Comparison of ENCODE assay signal across 17 cellular contexts in genomic region chr7:54292171-54292925, GRCh38.
A peak's percentile ranks its signal among the peaks of the same experiment; 100 is the strongest.
DNase-seq lines count a peak whose midpoint lies in the region; TF ChIP-seq lines count a peak whose summit lies in the region.
"Had no signal": no experiment of that assay in that cellular context is flagged by ENCODE, and none has a peak within 500 bp of the region (broad histone marks: within the 10 kb centered on the region; RNA-seq: fewer than 3 reads in every experiment).

No MANE protein-coding gene starts in this region.

- H3K4me1 ChIP-seq in HUES48 (ENCODE audit: control insufficient read depth, insufficient read depth, low read length) (peaks cover 17% of the 10 kb centered on the region), ectodermal cell (ENCODE audit: control insufficient read depth, insufficient read depth, low read length) (peaks cover 9% of the 10 kb centered on the region)

- DNase-seq in iPS-NIHi7 (ENCODE audit: extremely low spot score) = peak; percentile 75
- peak; percentile 5 for DNase-seq in pons (ENCODE audit: low spot score)
- no peak for DNase-seq in activated T-helper 1 cell treated with anti-CD3 and anti-CD28 coated beads, Interleukin-12 subunit alpha, Interleukin-12 subunit beta, Interleukin-2, Interleukin-4 antibody, amounts not matched to agents 30 ng/mL and 10 ng/mL and 1 ng/mL, durations not matched to agents 14 hours and 24 hours and 36 hours (ENCODE audit: low spot score)
- no peak for DNase-seq in GM10248 (ENCODE audit: extremely low spot score)
- no peak for DNase-seq in HK-2 (ENCODE audit: unreplicated experiment)
- DNase-seq: ACHN; CD4-positive, alpha-beta T cell; HCEC 1CT; KBM-7; NCI-H1105; NCI-H1694 treated with DMSO at 0.1 percent for 48 hours; NCI-H2171; NCI-H510A; NCI-H82 had no signal

- intact Hi-C loops in activated T-helper 1 cell treated with anti-CD3 and anti-CD28 coated beads, Interleukin-12 subunit alpha, Interleukin-12 subunit beta, Interleukin-2, Interleukin-4 antibody, amounts not matched to agents 30 ng/mL and 10 ng/mL and 1 ng/mL, durations not matched to agents 14 hours and 24 hours and 36 hours (cut with micrococcal nuclease) = no loop called here

- H3K9me3 Mint-ChIP-seq in activated T-helper 1 cell treated with anti-CD3 and anti-CD28 coated beads, Interleukin-12 subunit alpha, Interleukin-12 subunit beta, Interleukin-2, Interleukin-4 antibody, amounts not matched to agents 30 ng/mL and 10 ng/mL and 1 ng/mL, durations not matched to agents 14 hours and 24 hours and 36 hours = peaks cover 34% of the 10 kb centered on the region

- H3K27me3 Mint-ChIP-seq in activated T-helper 1 cell treated with anti-CD3 and anti-CD28 coated beads, Interleukin-12 subunit alpha, Interleukin-12 subunit beta, Interleukin-2, Interleukin-4 antibody, amounts not matched to agents 30 ng/mL and 10 ng/mL and 1 ng/mL, durations not matched to agents 14 hours and 24 hours and 36 hours (ENCODE audit: insufficient read depth) = no peaks in the 10 kb centered on the region
- H3K27me3 Mint-ChIP-seq: B cell; CD4-positive, alpha-beta T cell had no signal

- H3K36me3 Mint-ChIP-seq in activated T-helper 1 cell treated with anti-CD3 and anti-CD28 coated beads, Interleukin-12 subunit alpha, Interleukin-12 subunit beta, Interleukin-2, Interleukin-4 antibody, amounts not matched to agents 30 ng/mL and 10 ng/mL and 1 ng/mL, durations not matched to agents 14 hours and 24 hours and 36 hours (ENCODE audit: low read depth) = no peaks in the 10 kb centered on the region

- TF ChIP-seq CTCF in GM10248 (IDR thresholded peaks at IDR 0.05; ENCODE audit: control extremely low read depth, extremely low read depth, low read depth, missing control alignments) = no peak

- H3K4me3 ChIP-seq in HUES48 (ENCODE audit: low read depth, low read length) (no peak overlapping the region), ectodermal cell (ENCODE audit: insufficient read depth, low read depth, low read length) (no peak overlapping the region)

- CTCF ChIA-PET in GM10248 (lab: Yijun Ruan, JAX) = interaction anchor here (1.2 kb wide), 1 partner anchor 175 kb away, joined by 3 read pairs; no protein-coding TSS in a partner anchor

- no peak overlapping the region for H3K27ac Mint-ChIP-seq in activated T-helper 1 cell treated with anti-CD3 and anti-CD28 coated beads, Interleukin-12 subunit alpha, Interleukin-12 subunit beta, Interleukin-2, Interleukin-4 antibody, amounts not matched to agents 30 ng/mL and 10 ng/mL and 1 ng/mL, durations not matched to agents 14 hours and 24 hours and 36 hours
- H3K27ac Mint-ChIP-seq: B cell; CD4-positive, alpha-beta T cell had no signal

- peak overlapping the region; percentile 80 for H3K27ac ChIP-seq in HUES48 (ENCODE audit: low read depth, low read length)
- H3K27ac ChIP-seq in ectodermal cell (ENCODE audit: insufficient read depth, low read depth, low read length, poor library complexity, severe bottlenecking) = peak overlapping the region; percentile 40

- H3K36me3 ChIP-seq in HUES48 (ENCODE audit: control insufficient read depth, insufficient read depth, low read length) = no peaks in the 10 kb centered on the region
- no peaks in the 10 kb centered on the region for H3K36me3 ChIP-seq in ectodermal cell (ENCODE audit: control insufficient read depth, insufficient read depth, low read length)

- no peak overlapping the region for H3K9ac ChIP-seq in HUES48 (ENCODE audit: low read depth, low read length)

- no peak overlapping the region for H3K4me3 Mint-ChIP-seq in activated T-helper 1 cell treated with anti-CD3 and anti-CD28 coated beads, Interleukin-12 subunit alpha, Interleukin-12 subunit beta, Interleukin-2, Interleukin-4 antibody, amounts not matched to agents 30 ng/mL and 10 ng/mL and 1 ng/mL, durations not matched to agents 14 hours and 24 hours and 36 hours
- H3K4me3 Mint-ChIP-seq: B cell; CD4-positive, alpha-beta T cell had no signal

- no peaks in the 10 kb centered on the region for H3K27me3 ChIP-seq in HUES48 (ENCODE audit: control insufficient read depth, insufficient read depth, low read length)
- H3K27me3 ChIP-seq in ectodermal cell (ENCODE audit: control insufficient read depth, insufficient read depth, low read length, poor library complexity, severe bottlenecking) = no peaks in the 10 kb centered on the region

- peaks cover 8% of the 10 kb centered on the region for H3K9me3 ChIP-seq in HUES48 (ENCODE audit: control insufficient read depth, insufficient read depth, low read length)
- peaks cover 2% of the 10 kb centered on the region for H3K9me3 ChIP-seq in ectodermal cell (ENCODE audit: control insufficient read depth, low read length)

- no peaks in the 10 kb centered on the region for H3K4me1 Mint-ChIP-seq in activated T-helper 1 cell treated with anti-CD3 and anti-CD28 coated beads, Interleukin-12 subunit alpha, Interleukin-12 subunit beta, Interleukin-2, Interleukin-4 antibody, amounts not matched to agents 30 ng/mL and 10 ng/mL and 1 ng/mL, durations not matched to agents 14 hours and 24 hours and 36 hours (ENCODE audit: low read depth)
- H3K4me1 Mint-ChIP-seq: B cell had no signal

- 11 to 14% methylated on average over 8 of the region's 8 CpGs for WGBS in ectodermal cell, 2 experiments

- POLR2A ChIA-PET in GM10248 (lab: Yijun Ruan, JAX) = no interaction called here

Comparison
In these comparisons a context has a peak if more than half of its experiments do, and no peak if none do; other contexts are left out.
1. DNase-seq: peak in iPS-NIHi7 (single experiment) and pons (single experiment); none in activated T-helper 1 cell treated with anti-CD3 and anti-CD28 coated beads, Interleukin-12 subunit alpha, Interleukin-12 subunit beta, Interleukin-2, Interleukin-4 antibody, amounts not matched to agents 30 ng/mL and 10 ng/mL and 1 ng/mL, durations not matched to agents 14 hours and 24 hours and 36 hours (single experiment), GM10248 (single experiment) and HK-2 (single experiment).